In genomic region chr9:124133752-124134151, GRCh38 we compare ENCODE assay signal across 8 cellular contexts.
A peak's percentile ranks its signal among the peaks of the same experiment; 100 is the strongest.
DNase-seq lines count a peak whose midpoint lies in the region; ATAC-seq and TF ChIP-seq lines count a peak whose summit lies in the region.

No MANE protein-coding gene starts in this region.

- no peaks in the 10 kb centered on the region for H3K36me3 Mint-ChIP-seq in effector memory CD8-positive, alpha-beta T cell (ENCODE audit: insufficient read depth)

- peaks cover 0 to 1% of the 10 kb centered on the region in 2 donors for H3K4me1 Mint-ChIP-seq in effector memory CD8-positive, alpha-beta T cell (ENCODE audit: low read depth in 2 of 2)

- H3K4me3 Mint-ChIP-seq in effector memory CD8-positive, alpha-beta T cell: no peak overlapping the region

- ATAC-seq in effector memory CD8-positive, alpha-beta T cell (replicated peaks): no peak
- no peak for ATAC-seq in HG03159 (IDR thresholded peaks at IDR 0.05; ENCODE audit: unreplicated experiment)

- peak; percentile 31 for DNase-seq in activated naive CD4-positive, alpha-beta T cell treated with Interleukin-2 at 50 U/mL for 16 hours
- no peak for DNase-seq in activated naive CD4-positive, alpha-beta T cell treated with anti-CD3 and anti-CD28 coated beads, Interleukin-2, amount 50 U/mL, for 16 hours
- peak; percentile 54 for DNase-seq in NOMO-1 treated with DMSO at 0.1 percent for 48 hours (lab: John Stamatoyannopoulos, UW; ENCODE audit: unreplicated experiment)
- peak; percentile 8 to 31 for DNase-seq in erythroblast (lab: John Stamatoyannopoulos, UW)
- peak in 8 of 10 donors; percentile 16 to 86 (median 42) for DNase-seq in posterior cingulate gyrus
- DNase-seq in effector memory CD8-positive, alpha-beta T cell: no peak
- no peak for DNase-seq in DMS79 treated with DMSO at 0.1 percent for 48 hours (lab: John Stamatoyannopoulos, UW)

- no peak for TF ChIP-seq POLR2A in erythroblast (IDR thresholded peaks at IDR 0.05; ENCODE audit: low read length)

- H3K9me3 Mint-ChIP-seq in effector memory CD8-positive, alpha-beta T cell: no peaks in the 10 kb centered on the region

- intact Hi-C loops in posterior cingulate gyrus (cut with DNase I): loop anchor here (10.0 kb wide), 1 partner anchor 71 kb away; no protein-coding TSS in a partner anchor

- H3K27me3 Mint-ChIP-seq in effector memory CD8-positive, alpha-beta T cell: no peaks in the 10 kb centered on the region

- H3K27ac Mint-ChIP-seq in effector memory CD8-positive, alpha-beta T cell: no peak overlapping the region

Comparison
In these comparisons a context has a peak if more than half of its experiments do, and no peak if none do; other contexts are left out.
1. DNase-seq: peak in activated naive CD4-positive, alpha-beta T cell treated with Interleukin-2 at 50 U/mL for 16 hours (single experiment), NOMO-1 treated with DMSO at 0.1 percent for 48 hours (single experiment), erythroblast (2 of 2) and posterior cingulate gyrus (8 of 10); none in activated naive CD4-positive, alpha-beta T cell treated with anti-CD3 and anti-CD28 coated beads, Interleukin-2, amount 50 U/mL, for 16 hours (single experiment), effector memory CD8-positive, alpha-beta T cell (0 of 3) and DMS79 treated with DMSO at 0.1 percent for 48 hours (single experiment).